8 cellular contexts compared by ENCODE assay signal in genomic region chr17:49567871-49568694, GRCh38.
DNase-seq lines count a peak whose midpoint lies in the region; ATAC-seq and TF ChIP-seq lines count a peak whose summit lies in the region.

No MANE protein-coding gene starts in this region.

- TF ChIP-seq POLR2A in erythroblast (IDR thresholded peaks at IDR 0.05; ENCODE audit: low read length): no peak

- H3K9me3 ChIP-seq in OCI-LY3 (ENCODE audit: insufficient read depth, low read length): no peaks in the 10 kb centered on the region
- H3K9me3 ChIP-seq in mucosa of stomach (ENCODE audit: control insufficient read depth, low read length): no peaks in the 10 kb centered on the region

- ATAC-seq in HG03442 (IDR thresholded peaks at IDR 0.05; ENCODE audit: unreplicated experiment): peak; percentile 47
- ATAC-seq in GM18520 (IDR thresholded peaks at IDR 0.05; ENCODE audit: unreplicated experiment): no peak

- H3K79me2 ChIP-seq in OCI-LY3 (ENCODE audit: low read length): no peaks in the 10 kb centered on the region

- H3K4me1 ChIP-seq in OCI-LY3 (ENCODE audit: low read length) (peaks cover 14% of the 10 kb centered on the region), mucosa of stomach (ENCODE audit: control insufficient read depth, insufficient read depth, low read length) (peaks cover 10% of the 10 kb centered on the region)

- H3K27ac ChIP-seq in OCI-LY3 (ENCODE audit: low read length): no peak overlapping the region

- H3K4me3 ChIP-seq in OCI-LY3 (ENCODE audit: low read length) (peak overlapping the region; percentile 68), mucosa of stomach (ENCODE audit: low read length) (no peak overlapping the region)

- TF ChIP-seq CTCF in OCI-LY3 (IDR thresholded peaks at IDR 0.05; ENCODE audit: low read depth, low read length): peak; percentile 87

- H3K36me3 ChIP-seq in OCI-LY3 (replicated peaks; ENCODE audit: low read depth, low read length): no peaks in the 10 kb centered on the region
- H3K36me3 ChIP-seq in mucosa of stomach (ENCODE audit: control insufficient read depth, insufficient read depth, low read length): no peaks in the 10 kb centered on the region

- no peaks in the 10 kb centered on the region for H4K20me1 ChIP-seq in OCI-LY3 (ENCODE audit: insufficient read depth, low read length)

- DNase-seq in ELR (ENCODE audit: low read depth) (peak; percentile 91), activated T-cell treated with anti-CD3 and anti-CD28 coated beads for 24 hours (ENCODE audit: low read depth) (peak; percentile 80), erythroblast (lab: John Stamatoyannopoulos, UW) (peak; percentile 84 to 88)
- DNase-seq in stimulated activated CD8-positive, alpha-beta memory T cell treated with anti-CD3 and anti-CD28 coated beads, Interleukin-4, amount 100 ng/mL, for 1 hour (ENCODE audit: low read depth in 2 of 2, low spot score in 1 of 2): peak; percentile 53 to 71

- H3K27me3 ChIP-seq in OCI-LY3 (ENCODE audit: low read depth, low read length): peaks cover 28% of the 10 kb centered on the region
- H3K27me3 ChIP-seq in mucosa of stomach (ENCODE audit: control insufficient read depth, insufficient read depth, low read length): peaks cover 23% of the 10 kb centered on the region

- H2AFZ ChIP-seq in OCI-LY3 (ENCODE audit: low read depth, low read length): peak overlapping the region; percentile 57

- peak overlapping the region; percentile 75 for H3K4me2 ChIP-seq in OCI-LY3 (ENCODE audit: low read length)

- no peak overlapping the region for H3K9ac ChIP-seq in OCI-LY3 (ENCODE audit: low read length)
- peak overlapping the region; percentile 37 for H3K9ac ChIP-seq in mucosa of stomach (ENCODE audit: low read length)
